In genomic region chr3:149621218-149622005, GRCh38 we compare ENCODE assay signal across 1 cellular context.
TF ChIP-seq lines count a peak whose summit lies in the region.

No MANE protein-coding gene starts in this region.

TF ChIP-seq in GM12878, 131 proteins besides CTCF, POLR2A, EP300 and RAD21 (continued from another document):
- TF ChIP-seq CUX1 (IDR thresholded peaks at IDR 0.05; ENCODE audit: insufficient replicate concordance, low read depth, low read length), result no peak
- peak; percentile 58; the same call in 1 of the 2 replicates for TF ChIP-seq NFIC (IDR thresholded peaks at IDR 0.05; ENCODE audit: low read depth, low read length)
- TF ChIP-seq MEF2A (IDR thresholded peaks at IDR 0.05; ENCODE audit: insufficient read depth, low read depth, low read length), result 0 out of 2 replicates have a peak, but pooled peaks have one; percentile 24
- peak; percentile 47; the same call in 1 of the 2 replicates for TF ChIP-seq ATF2 (IDR thresholded peaks at IDR 0.05; ENCODE audit: low read length)
- TF ChIP-seq NRF1 (conservative IDR thresholded peaks at IDR 0.05; ENCODE audit: low read depth, low read length), result no peak
- TF ChIP-seq, protein P1, sequence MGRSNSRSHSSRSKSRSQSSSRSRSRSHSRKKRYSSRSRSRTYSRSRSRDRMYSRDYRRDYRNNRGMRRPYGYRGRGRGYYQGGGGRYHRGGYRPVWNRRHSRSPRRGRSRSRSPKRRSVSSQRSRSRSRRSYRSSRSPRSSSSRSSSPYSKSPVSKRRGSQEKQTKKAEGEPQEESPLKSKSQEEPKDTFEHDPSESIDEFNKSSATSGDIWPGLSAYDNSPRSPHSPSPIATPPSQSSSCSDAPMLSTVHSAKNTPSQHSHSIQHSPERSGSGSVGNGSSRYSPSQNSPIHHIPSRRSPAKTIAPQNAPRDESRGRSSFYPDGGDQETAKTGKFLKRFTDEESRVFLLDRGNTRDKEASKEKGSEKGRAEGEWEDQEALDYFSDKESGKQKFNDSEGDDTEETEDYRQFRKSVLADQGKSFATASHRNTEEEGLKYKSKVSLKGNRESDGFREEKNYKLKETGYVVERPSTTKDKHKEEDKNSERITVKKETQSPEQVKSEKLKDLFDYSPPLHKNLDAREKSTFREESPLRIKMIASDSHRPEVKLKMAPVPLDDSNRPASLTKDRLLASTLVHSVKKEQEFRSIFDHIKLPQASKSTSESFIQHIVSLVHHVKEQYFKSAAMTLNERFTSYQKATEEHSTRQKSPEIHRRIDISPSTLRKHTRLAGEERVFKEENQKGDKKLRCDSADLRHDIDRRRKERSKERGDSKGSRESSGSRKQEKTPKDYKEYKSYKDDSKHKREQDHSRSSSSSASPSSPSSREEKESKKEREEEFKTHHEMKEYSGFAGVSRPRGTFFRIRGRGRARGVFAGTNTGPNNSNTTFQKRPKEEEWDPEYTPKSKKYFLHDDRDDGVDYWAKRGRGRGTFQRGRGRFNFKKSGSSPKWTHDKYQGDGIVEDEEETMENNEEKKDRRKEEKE (IDR thresholded peaks at IDR 0.05), result no peak
- no peak for TF ChIP-seq CBX3 (IDR thresholded peaks at IDR 0.05; ENCODE audit: borderline replicate concordance, low read depth)
- TF ChIP-seq JUNB (IDR thresholded peaks at IDR 0.05), result peak; percentile 36
- no peak for TF ChIP-seq ASH2L (IDR thresholded peaks at IDR 0.05; ENCODE audit: borderline replicate concordance, low read depth)
- TF ChIP-seq ZNF384 (IDR thresholded peaks at IDR 0.05; ENCODE audit: borderline replicate concordance, low read depth, low read length), result peak; percentile 47
- TF ChIP-seq CBFB (IDR thresholded peaks at IDR 0.05; ENCODE audit: low read depth), result 0 out of 2 replicates have a peak, but pooled peaks have one; percentile 13
